20 cellular contexts compared by ENCODE assay signal in genomic region chr17:9266031-9266680, GRCh38.
DNase-seq lines count a peak whose midpoint lies in the region; ATAC-seq lines count a peak whose summit lies in the region.
"Had no signal": no experiment of that assay in that cellular context is flagged by ENCODE, and none has a peak within 500 bp of the region (broad histone marks: within the 10 kb centered on the region; RNA-seq: fewer than 3 reads in every experiment).

No MANE protein-coding gene starts in this region.

- intact Hi-C loops in left ventricle myocardium superior (cut with micrococcal nuclease) (no loop called here), cardiac septum (cut with DNase I) (no loop called here), posterior vena cava (cut with DNase I) (no loop called here), aorta (cut with DNase I) (no loop called here)

- ATAC-seq in left ventricle myocardium superior, result peak; percentile 44
- peak; percentile 50 for ATAC-seq in aorta (ENCODE audit: low FRiP score)
- ATAC-seq: GM12878, PC-3 had no signal

- H3K4me1 ChIP-seq in aorta (ENCODE audit: control insufficient read depth in 1 of 2, insufficient read depth in 2 of 2, low read length in 2 of 2), result peaks cover 0 to 4% of the 10 kb centered on the region in 2 donors

- H3K27me3 ChIP-seq in aorta (ENCODE audit: control insufficient read depth in 1 of 2, insufficient read depth in 2 of 2, low read length in 1 of 2), result no peaks in the 10 kb centered on the region

- no peaks in the 10 kb centered on the region for H3K36me3 ChIP-seq in aorta (ENCODE audit: control insufficient read depth in 1 of 2, insufficient read depth in 2 of 2, low read length in 1 of 2)

- H3K27ac ChIP-seq in aorta (ENCODE audit: low read depth in 1 of 2, low read length in 2 of 2), result no peak overlapping the region
- H3K27ac ChIP-seq: KMS-11 had no signal

- WGBS in aorta, 2 donors, result 11 to 16% methylated on average over 14 of the region's 14 CpGs

- DNase-seq in left ventricle myocardium superior (no peak), cardiac septum (ENCODE audit: low spot score) (no peak), kidney tubule cell (ENCODE audit: low spot score) (peak; percentile 44), posterior vena cava (ENCODE audit: low spot score) (peak; percentile 23), aorta (peak in 1 of 2 donors; percentile 83), NCI-H1417 (lab: John Stamatoyannopoulos, UW) (no peak), DMS114 treated with DMSO at 0.1 percent for 48 hours (lab: John Stamatoyannopoulos, UW; ENCODE audit: unreplicated experiment) (no peak), SK-N-DZ (ENCODE audit: low spot score) (no peak)
- DNase-seq: CD4-positive, alpha-beta memory T cell; DMS53; EL; MV-4-11; NCI-H1417 treated with DMSO at 0.1 percent for 48 hours; NCI-H187 treated with DMSO at 0.1 percent for 48 hours; NCI-H226; NCI-H524 treated with DMSO at 0.1 percent for 48 hours; PC-3; RPMI8226 had no signal

- no peaks in the 10 kb centered on the region for H3K9me3 ChIP-seq in aorta (ENCODE audit: control insufficient read depth, low read length)

- H3K4me3 ChIP-seq in aorta (ENCODE audit: low read length in 2 of 2), result no peak overlapping the region
- H3K4me3 ChIP-seq: GM12878 had no signal

Comparison
In these comparisons a context has a peak if more than half of its experiments do, and no peak if none do; other contexts are left out.
1. DNase-seq: peak in kidney tubule cell (single experiment) and posterior vena cava (single experiment); none in left ventricle myocardium superior (single experiment), cardiac septum (single experiment), NCI-H1417 (0 of 3), DMS114 treated with DMSO at 0.1 percent for 48 hours (single experiment) and SK-N-DZ (single experiment).